Comparison of ENCODE assay signal across 1 cellular context in the genomic region with DNA sequence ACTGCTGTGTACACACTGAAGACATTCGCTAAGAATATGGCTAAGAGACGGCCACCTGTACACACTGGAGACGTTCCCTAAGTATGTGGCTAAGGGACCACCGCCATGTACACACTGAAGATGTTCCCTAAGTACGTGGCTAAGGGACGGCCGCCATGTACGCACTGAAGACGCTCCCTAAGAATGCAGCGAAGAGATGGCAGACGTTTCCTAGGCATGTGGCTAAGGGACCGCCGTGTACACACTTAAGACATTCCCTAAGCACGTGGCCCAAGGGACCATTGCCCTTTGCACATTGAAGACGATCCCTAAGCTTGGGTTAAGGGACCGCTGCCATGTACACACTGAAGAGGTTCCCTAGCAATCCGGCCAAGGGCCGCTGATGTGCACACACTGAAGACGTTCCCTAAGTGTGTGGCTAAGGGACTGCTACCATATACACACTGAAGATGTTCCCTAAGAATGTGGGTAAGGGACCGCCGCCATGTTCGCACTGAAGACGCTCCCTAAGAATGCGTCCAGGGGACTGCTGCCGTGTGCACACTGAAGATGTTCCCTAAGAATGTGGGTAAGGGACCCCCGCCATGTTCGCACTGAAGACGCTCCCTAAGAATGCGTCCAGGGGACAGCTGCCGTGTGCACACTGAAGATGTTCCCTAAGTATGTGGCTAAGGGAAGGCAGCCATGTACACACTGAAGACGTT.
TF ChIP-seq lines count a peak whose summit lies in the region.

No MANE protein-coding gene starts in this region.

TF ChIP-seq in GM12878, 131 proteins besides CTCF, POLR2A, EP300 and RAD21:
- TF ChIP-seq JUNB (IDR thresholded peaks at IDR 0.05) (peak; percentile 92), SMAD5 (IDR thresholded peaks at IDR 0.05; ENCODE audit: low read depth) (no peak)
TF ChIP-seq in GM12878: peak in this region for 1.
